ENCODE assay signal across 8 cellular contexts in genomic region chr6:30955367-30956042, GRCh38. TPM values are rescaled to one million over a fixed set of nuclear protein-coding genes. Genes with fewer than 3 reads are reported as not detected.
DNase-seq lines count a peak whose midpoint lies in the region; ATAC-seq and TF ChIP-seq lines count a peak whose summit lies in the region.

No MANE protein-coding gene starts in this region.

- peaks cover 43% of the 10 kb centered on the region for H3K4me1 Mint-ChIP-seq in endothelial cell (ENCODE audit: unreplicated experiment)

- no peaks in the 10 kb centered on the region for H3K36me3 Mint-ChIP-seq in endothelial cell (ENCODE audit: low read depth, unreplicated experiment)

- TF ChIP-seq CTCF in AG04450 (IDR thresholded peaks at IDR 0.05; ENCODE audit: low read depth, low read length) (no peak), endothelial cell (IDR thresholded peaks at IDR 0.05; ENCODE audit: unreplicated experiment) (no peak)

- POLR2A ChIA-PET in AG04450 (lab: Yijun Ruan, JAX), result interaction anchor here (0.6 kb wide), 1 partner anchor 37 kb away, joined by 3 read pairs; no protein-coding TSS in a partner anchor

- no peak overlapping the region for H3K27ac ChIP-seq in AG04450 (ENCODE audit: low read depth, low read length)

- peak overlapping the region; percentile 43 for H3K4me3 ChIP-seq in AG04450 (ENCODE audit: low read depth, low read length)

- H3K4me3 Mint-ChIP-seq in endothelial cell (ENCODE audit: unreplicated experiment), result no peak overlapping the region

- H3K9me3 ChIP-seq in AG04450 (ENCODE audit: control insufficient read depth, insufficient read depth, low read length), result no peaks in the 10 kb centered on the region

- peaks cover 5% of the 10 kb centered on the region for H3K27me3 Mint-ChIP-seq in endothelial cell (ENCODE audit: unreplicated experiment)

- H3K27ac Mint-ChIP-seq in endothelial cell (ENCODE audit: unreplicated experiment), result no peak overlapping the region

- peak; percentile 67 for ATAC-seq in GM19397 (IDR thresholded peaks at IDR 0.05; ENCODE audit: unreplicated experiment)

- CTCF ChIA-PET in AG04450 (lab: Charles Lee), result interaction anchor here (0.8 to 1.6 kb wide), 5 partner anchors 13 to 132 kb away, joined by 3 to 6 read pairs (median 4); no protein-coding TSS in a partner anchor

- H3K9me3 Mint-ChIP-seq in endothelial cell (ENCODE audit: unreplicated experiment), result no peaks in the 10 kb centered on the region

- peaks cover 43% of the 10 kb centered on the region for H3K27me3 ChIP-seq in AG04450 (ENCODE audit: control insufficient read depth, insufficient read depth, low read length)

- no peak for DNase-seq in AG04450 (ENCODE audit: low read depth, low spot score)
- peak in 2 of 3 experiments; percentile 57 to 77 for DNase-seq in NCI-H1417 (lab: John Stamatoyannopoulos, UW)
- peak; percentile 25 to 58 for DNase-seq in activated CD8-positive, alpha-beta memory T cell treated with anti-CD3 and anti-CD28 coated beads for 1 hour (ENCODE audit: extremely low read depth in 1 of 2, low read depth in 1 of 2)
- DNase-seq in endothelial cell (ENCODE audit: low spot score), result peak; percentile 19
- peak; percentile 69 for DNase-seq in mucosa of gallbladder (ENCODE audit: low spot score)
- peak; percentile 68 for DNase-seq in stimulated activated CD8-positive, alpha-beta memory T cell treated with anti-CD3 and anti-CD28 coated beads, Interleukin-4, amount 100 ng/mL, for 24 hours (ENCODE audit: low read depth)
- no peak for DNase-seq in A172 (ENCODE audit: low spot score)

RNA-seq across cellular contexts. Expression of gene MUCL3, which starts 14.7 kb away (rescaled TPM):
- not detected in 2 replicates for polyA plus RNA-seq in AG04450 (2011; rRNA removed)
- not detected in 2 replicates for polyA minus RNA-seq in AG04450 (2011; rRNA and poly(A)+ RNA removed)
- total RNA-seq in endothelial cell (ENCODE audit: unreplicated experiment) (not detected), mucosa of gallbladder (93.5 TPM)
- total RNA-seq in A172 (2014; rRNA removed; shearing (Covaris generic)), result 0.43 TPM in 1 of 2 replicates, not detected in the other

RNA-seq across cellular contexts. Expression of gene SFTA2, which starts 23.5 kb away (rescaled TPM):
- polyA plus RNA-seq in AG04450 (2011; rRNA removed), result not detected in 2 replicates
- polyA minus RNA-seq in AG04450 (2011; rRNA and poly(A)+ RNA removed), result not detected in 2 replicates
- total RNA-seq in endothelial cell (ENCODE audit: unreplicated experiment) (2.8 TPM), mucosa of gallbladder (149 TPM)
- not detected in 2 replicates for total RNA-seq in A172 (2014; rRNA removed; shearing (Covaris generic))

RNA-seq across cellular contexts. Expression of gene MUC21, which starts 28.0 kb away (rescaled TPM):
- polyA plus RNA-seq in AG04450 (2011; rRNA removed), result not detected in 2 replicates
- not detected in 2 replicates for polyA minus RNA-seq in AG04450 (2011; rRNA and poly(A)+ RNA removed)
- total RNA-seq in endothelial cell (ENCODE audit: unreplicated experiment) (0.10 TPM), mucosa of gallbladder (7.1 TPM)
- total RNA-seq in A172 (2014; rRNA removed; shearing (Covaris generic)), result not detected in 2 replicates

RNA-seq across cellular contexts. Expression of gene VARS2, which starts 41.5 kb away (rescaled TPM):
- polyA plus RNA-seq in AG04450 (2011; rRNA removed), result 10.3 and 12.2 TPM in 2 replicates
- polyA minus RNA-seq in AG04450 (2011; rRNA and poly(A)+ RNA removed), result 19.5 and 20.0 TPM in 2 replicates
- 20.0 TPM for total RNA-seq in endothelial cell (ENCODE audit: unreplicated experiment)
- total RNA-seq in mucosa of gallbladder, result 61.4 TPM
- total RNA-seq in A172 (2014; rRNA removed; shearing (Covaris generic)), result 25.2 and 28.2 TPM in 2 replicates

RNA-seq across cellular contexts. Expression of gene GTF2H4, which starts 47.5 kb away (rescaled TPM):
- 31.9 and 33.0 TPM in 2 replicates for polyA plus RNA-seq in AG04450 (2011; rRNA removed)
- 20.7 and 20.9 TPM in 2 replicates for polyA minus RNA-seq in AG04450 (2011; rRNA and poly(A)+ RNA removed)
- total RNA-seq in endothelial cell (ENCODE audit: unreplicated experiment), result 47.6 TPM
- 37.0 TPM for total RNA-seq in mucosa of gallbladder
- total RNA-seq in A172 (2014; rRNA removed; shearing (Covaris generic)), result 8.9 and 24.9 TPM in 2 replicates

Comparison
In these comparisons a context has a peak if more than half of its experiments do, and no peak if none do; other contexts are left out.
1. DNase-seq: peak in NCI-H1417 (2 of 3), activated CD8-positive, alpha-beta memory T cell treated with anti-CD3 and anti-CD28 coated beads for 1 hour (2 of 2), endothelial cell (single experiment), mucosa of gallbladder (single experiment) and stimulated activated CD8-positive, alpha-beta memory T cell treated with anti-CD3 and anti-CD28 coated beads, Interleukin-4, amount 100 ng/mL, for 24 hours (single experiment); none in AG04450 (single experiment) and A172 (single experiment).
2. RNA of gene MUCL3, which starts 14.7 kb away (total RNA-seq): 93.5 TPM in mucosa of gallbladder (single experiment); not detected in endothelial cell (single experiment) and 0.43 TPM in A172; every median in the first group is over 10 times any median in the second.
3. RNA of gene SFTA2, which starts 23.5 kb away (total RNA-seq): 149 TPM in mucosa of gallbladder (single experiment); 2.8 TPM in endothelial cell (single experiment) and not detected in A172; every median in the first group is over 10 times any median in the second.